Comparison of ENCODE assay signal across 20 cellular contexts in the genomic region with DNA sequence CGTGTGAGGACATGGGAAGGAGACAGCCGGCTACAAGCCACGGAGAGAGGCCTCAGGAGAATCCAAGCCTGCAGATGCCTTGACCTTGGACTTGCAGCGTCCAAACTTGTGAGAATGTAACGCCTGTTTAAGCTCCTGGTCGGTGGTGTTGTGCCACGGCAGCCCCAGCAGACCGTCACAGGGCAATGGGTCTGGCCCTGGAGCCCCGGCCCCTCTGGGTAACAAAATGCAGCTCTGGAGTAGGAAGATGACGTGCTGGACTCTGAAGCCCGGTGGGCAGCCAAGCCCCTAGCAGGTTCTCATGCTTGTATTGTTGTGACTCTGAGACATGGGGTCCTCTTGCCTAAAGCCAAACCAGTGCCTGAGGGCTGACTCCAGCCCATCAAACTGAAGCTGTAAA.
DNase-seq lines count a peak whose midpoint lies in the region; ATAC-seq and TF ChIP-seq lines count a peak whose summit lies in the region.
"Had no signal": no experiment of that assay in that cellular context is flagged by ENCODE, and none has a peak within 500 bp of the region (broad histone marks: within the 10 kb centered on the region; RNA-seq: fewer than 3 reads in every experiment).

No MANE protein-coding gene starts in this region.

- no peak for ATAC-seq in Right ventricle myocardium inferior
- no peak for ATAC-seq in GM21528 (IDR thresholded peaks at IDR 0.05; ENCODE audit: low FRiP score, unreplicated experiment)
- no peak for ATAC-seq in activated T-helper 17 cell treated with anti-CD3 and anti-CD28 coated beads, Interleukin-2, amount 50 U/mL, for 72 hours (replicated peaks)
- ATAC-seq: CD8-positive, alpha-beta T cell; GM12878 had no signal

- DNase-seq in cardiac septum (ENCODE audit: low spot score) (peak; percentile 35), Right ventricle myocardium inferior (ENCODE audit: missing footprints) (no peak), esophagus muscularis mucosa (ENCODE audit: extremely low spot score) (peak; percentile 89), mucosa of gallbladder (ENCODE audit: low spot score) (peak; percentile 6), GM10248 (ENCODE audit: extremely low spot score) (no peak)
- DNase-seq: 8988T; ACHN; BE2C; C1 segment of cervical spinal cord; Caco-2; Calu3; CD4-positive, CD25-positive, alpha-beta regulatory T cell; CD8-positive, alpha-beta T cell; DMS79 treated with DMSO at 0.1 percent for 48 hours; GF-D8 had no signal

- intact Hi-C loops in cardiac septum (cut with DNase I) (no loop called here), Right ventricle myocardium inferior (cut with DNase I) (no loop called here), esophagus muscularis mucosa (cut with DNase I) (no loop called here)

- no peak for TF ChIP-seq EP300 in esophagus muscularis mucosa (IDR thresholded peaks at IDR 0.05)

- no peak overlapping the region for H3K4me3 ChIP-seq in esophagus muscularis mucosa
- H3K4me3 ChIP-seq: BLaER1, GM12878 had no signal

- H3K9me3 Mint-ChIP-seq in activated T-helper 17 cell treated with anti-CD3 and anti-CD28 coated beads, Interleukin-2, amount 50 U/mL, for 72 hours, result peaks cover 3% of the 10 kb centered on the region

- H3K27ac ChIP-seq in esophagus muscularis mucosa (replicated peaks in 1 of 4), result no peak overlapping the region
- H3K27ac ChIP-seq: BLaER1 had no signal

- H3K4me3 Mint-ChIP-seq in activated T-helper 17 cell treated with anti-CD3 and anti-CD28 coated beads, Interleukin-2, amount 50 U/mL, for 72 hours, result no peak overlapping the region
- H3K4me3 Mint-ChIP-seq: CD14-positive monocyte; CD4-positive, CD25-positive, alpha-beta regulatory T cell; CD8-positive, alpha-beta T cell had no signal

- POLR2A ChIA-PET in GM10248 (lab: Yijun Ruan, JAX), result no interaction called here

- H3K27me3 Mint-ChIP-seq in activated T-helper 17 cell treated with anti-CD3 and anti-CD28 coated beads, Interleukin-2, amount 50 U/mL, for 72 hours, result no peaks in the 10 kb centered on the region
- H3K27me3 Mint-ChIP-seq: CD4-positive, CD25-positive, alpha-beta regulatory T cell had no signal

- H3K36me3 ChIP-seq in esophagus muscularis mucosa, result no peaks in the 10 kb centered on the region
- H3K36me3 ChIP-seq: BE2C, BLaER1 had no signal

- H3K4me1 ChIP-seq in esophagus muscularis mucosa, result no peaks in the 10 kb centered on the region
- H3K4me1 ChIP-seq: BE2C, Caco-2 had no signal

- TF ChIP-seq CTCF in esophagus muscularis mucosa (IDR thresholded peaks at IDR 0.05), result no peak
- no peak for TF ChIP-seq CTCF in GM10248 (IDR thresholded peaks at IDR 0.05; ENCODE audit: control extremely low read depth, extremely low read depth, low read depth, missing control alignments)

- TF ChIP-seq POLR2A in esophagus muscularis mucosa (IDR thresholded peaks at IDR 0.05; ENCODE audit: low read depth), result no peak

- CTCF ChIA-PET in GM10248 (lab: Yijun Ruan, JAX), result no interaction called here

- peaks cover 0 to 23% (median 0%) of the 10 kb centered on the region in 4 donors for H3K27me3 ChIP-seq in esophagus muscularis mucosa
- H3K27me3 ChIP-seq: BE2C, BLaER1 had no signal

- 79% methylated on average over 7 of the region's 11 CpGs for WGBS in esophagus muscularis mucosa

- peaks cover 0 to 4% (median 0%) of the 10 kb centered on the region in 4 donors for H3K9me3 ChIP-seq in esophagus muscularis mucosa
- H3K9me3 ChIP-seq: BE2C, BLaER1, Caco-2 had no signal

- H3K4me1 Mint-ChIP-seq in activated T-helper 17 cell treated with anti-CD3 and anti-CD28 coated beads, Interleukin-2, amount 50 U/mL, for 72 hours, result no peaks in the 10 kb centered on the region
- H3K4me1 Mint-ChIP-seq: CD14-positive monocyte; CD4-positive, CD25-positive, alpha-beta regulatory T cell had no signal

- no peak overlapping the region for H3K27ac Mint-ChIP-seq in activated T-helper 17 cell treated with anti-CD3 and anti-CD28 coated beads, Interleukin-2, amount 50 U/mL, for 72 hours
- H3K27ac Mint-ChIP-seq: CD14-positive monocyte; CD4-positive, CD25-positive, alpha-beta regulatory T cell; CD8-positive, alpha-beta T cell had no signal

- H3K36me3 Mint-ChIP-seq in activated T-helper 17 cell treated with anti-CD3 and anti-CD28 coated beads, Interleukin-2, amount 50 U/mL, for 72 hours (ENCODE audit: low read depth), result no peaks in the 10 kb centered on the region
- H3K36me3 Mint-ChIP-seq: CD14-positive monocyte; CD4-positive, CD25-positive, alpha-beta regulatory T cell; CD8-positive, alpha-beta T cell had no signal

Comparison
In these comparisons a context has a peak if more than half of its experiments do, and no peak if none do; other contexts are left out.
1. DNase-seq: peak in cardiac septum (single experiment), esophagus muscularis mucosa (single experiment) and mucosa of gallbladder (single experiment); none in Right ventricle myocardium inferior (single experiment) and GM10248 (single experiment).